20 cellular contexts compared by ENCODE assay signal in genomic region chr11:12603362-12604088, GRCh38.
"Had no signal": no experiment of that assay in that cellular context is flagged by ENCODE, and none has a peak within 500 bp of the region (broad histone marks: within the 10 kb centered on the region; RNA-seq: fewer than 3 reads in every experiment).

No MANE protein-coding gene starts in this region.

- H3K4me3 Mint-ChIP-seq: central memory CD8-positive, alpha-beta T cell; naive thymus-derived CD8-positive, alpha-beta T cell; nephron progenitor cell; stimulated activated effector memory CD8-positive, alpha-beta T cell treated with anti-CD3 and anti-CD28 coated beads, Interleukin-12 subunit alpha, Interleukin-12 subunit beta, amount 100 ng/mL, for 72 hours had no signal

- ATAC-seq: gastrocnemius medialis; naive thymus-derived CD8-positive, alpha-beta T cell; sciatic nerve; stimulated activated effector memory CD8-positive, alpha-beta T cell treated with anti-CD3 and anti-CD28 coated beads, Interleukin-12 subunit alpha, Interleukin-12 subunit beta, amount 100 ng/mL, for 72 hours had no signal

- H2AFZ ChIP-seq: hepatocyte had no signal

- H3K9me3 ChIP-seq: gastrocnemius medialis, prostate gland, stomach, tibial artery, upper lobe of left lung had no signal

- H3K27ac ChIP-seq: coronary artery, gastrocnemius medialis, hepatocyte, prostate gland, right atrium auricular region, stomach, tibial artery, upper lobe of left lung had no signal

- H3K9me3 Mint-ChIP-seq: stimulated activated effector memory CD8-positive, alpha-beta T cell treated with anti-CD3 and anti-CD28 coated beads, Interleukin-12 subunit alpha, Interleukin-12 subunit beta, amount 100 ng/mL, for 72 hours had no signal

- H3K4me2 ChIP-seq: hepatocyte had no signal

- DNase-seq: foreskin fibroblast; gastrocnemius medialis; head of caudate nucleus; mesenchymal stem cell; naive thymus-derived CD8-positive, alpha-beta T cell; nephron progenitor cell; nucleus accumbens; stimulated activated CD4-positive, alpha-beta T cell treated with anti-CD3 and anti-CD28 coated beads, Interleukin-2, amount 100 ng/mL, for 24 hours; stimulated activated CD4-positive, alpha-beta T cell treated with anti-CD3 and anti-CD28 coated beads, Interleukin-4, amount 100 ng/mL, for 24 hours; stimulated activated naive CD4-positive, alpha-beta T cell treated with Interleukin-2 at 50 U/mL for 16 hours; stomach; tibial artery; upper lobe of left lung had no signal

- H3K4me3 ChIP-seq: coronary artery, gastrocnemius medialis, hepatocyte, prostate gland, right atrium auricular region, stomach, tibial artery, upper lobe of left lung had no signal

- H3K36me3 ChIP-seq: gastrocnemius medialis, prostate gland, right atrium auricular region, stomach, tibial artery, upper lobe of left lung had no signal

- H3K27me3 ChIP-seq: gastrocnemius medialis, hepatocyte, right atrium auricular region, stomach, tibial artery, upper lobe of left lung had no signal

- H3K27ac Mint-ChIP-seq: naive thymus-derived CD8-positive, alpha-beta T cell; nephron progenitor cell; stimulated activated effector memory CD8-positive, alpha-beta T cell treated with anti-CD3 and anti-CD28 coated beads, Interleukin-12 subunit alpha, Interleukin-12 subunit beta, amount 100 ng/mL, for 72 hours had no signal

- H3K4me1 ChIP-seq: prostate gland, right atrium auricular region, tibial artery had no signal

- H3K36me3 Mint-ChIP-seq: stimulated activated effector memory CD8-positive, alpha-beta T cell treated with anti-CD3 and anti-CD28 coated beads, Interleukin-12 subunit alpha, Interleukin-12 subunit beta, amount 100 ng/mL, for 72 hours had no signal

- H3K79me2 ChIP-seq: hepatocyte had no signal
